ENCODE assay signal across 13 cellular contexts in genomic region chr2:137659616-137660015, GRCh38.
DNase-seq lines count a peak whose midpoint lies in the region; ATAC-seq, FAIRE-seq and TF ChIP-seq lines count a peak whose summit lies in the region.
"Had no signal": no experiment of that assay in that cellular context is flagged by ENCODE, and none has a peak within 500 bp of the region (broad histone marks: within the 10 kb centered on the region; RNA-seq: fewer than 3 reads in every experiment).

No MANE protein-coding gene starts in this region.

- in situ Hi-C loops in HepG2 (cut with HindIII; ENCODE audit: extremely low pct_ligation_motif_present, low pct_unique_long_range_greater_than_20kb) = no loop called here

- CTCF ChIA-PET in HepG2 (lab: Yijun Ruan, JAX; ENCODE audit: low intra/inter-chr PET ratio, low total read pairs) = no interaction called here

- BruUV-seq in HepG2 (replicated peaks; lab: Mats Ljungman, UMichigan) = no TSS peak

- H3K4me2 ChIP-seq in HepG2 (ENCODE audit: low read depth, low read length) = no peak overlapping the region
- H3K4me2 ChIP-seq: smooth muscle cell had no signal

- TF ChIP-seq POLR2A in HepG2 (IDR thresholded peaks at IDR 0.05; ENCODE audit: insufficient read depth in 1 of 2, low read depth in 2 of 2, low read length in 2 of 2) = no peak
- no peak for TF ChIP-seq POLR2A in right lobe of liver (IDR thresholded peaks at IDR 0.05)
- TF ChIP-seq POLR2A in esophagus muscularis mucosa (IDR thresholded peaks at IDR 0.05; ENCODE audit: low read depth) = no peak

- DNase-seq in HepG2 (ENCODE audit: low spot score) (peak; percentile 12), right lobe of liver (no peak), NCI-H510A treated with DMSO at 0.1 percent for 48 hours (lab: John Stamatoyannopoulos, UW) (peak; percentile 82), esophagus muscularis mucosa (ENCODE audit: extremely low spot score) (no peak), urothelium cell line (ENCODE audit: low spot score) (peak; percentile 25), NCI-H1105 (lab: John Stamatoyannopoulos, UW) (no peak), left lobe of liver (ENCODE audit: low spot score) (no peak), C1 segment of cervical spinal cord (lab: John Stamatoyannopoulos, UW) (no peak)
- DNase-seq: activated T-cell treated with anti-CD3 and anti-CD28 coated beads, Interleukin-2, amount 50 U/mL, for 4 hours; BE2C; left cardiac atrium; stimulated activated naive CD8-positive, alpha-beta T cell treated with anti-CD3 and anti-CD28 coated beads, Interleukin-15, amount 100 ng/mL, for 72 hours had no signal

- H2AFZ ChIP-seq in HepG2 (ENCODE audit: low read length) = no peak overlapping the region

- no peak overlapping the region for H3K9ac ChIP-seq in HepG2 (ENCODE audit: insufficient read depth, low read depth, low read length)

- FAIRE-seq in HepG2 (lab: Jason Lieb, UNC) (no peak), urothelium cell line (lab: Jason Lieb, UNC) (no peak)

- intact Hi-C loops in HepG2 (cut with micrococcal nuclease; ENCODE audit: unreplicated experiment) (loop anchor here (1.0 to 2.0 kb wide), 2 partner anchors 192 to 727 kb away; no protein-coding TSS in a partner anchor), right lobe of liver (cut with DNase I) (no loop called here), esophagus muscularis mucosa (cut with DNase I) (no loop called here)

- H3K79me2 ChIP-seq in HepG2 (ENCODE audit: insufficient read depth, low read length) = no peaks in the 10 kb centered on the region

- peak; percentile 56 for ATAC-seq in HepG2
- no peak for ATAC-seq in right lobe of liver
- no peak for ATAC-seq in left lobe of liver
- ATAC-seq: activated T-cell treated with anti-CD3 and anti-CD28 coated beads, Interleukin-2, amount 50 U/mL, for 4 hours; left cardiac atrium; stimulated activated naive CD8-positive, alpha-beta T cell treated with anti-CD3 and anti-CD28 coated beads, Interleukin-15, amount 100 ng/mL, for 72 hours had no signal

- H3K4me1 ChIP-seq in HepG2 (ENCODE audit: insufficient read depth, low read length) (no peaks in the 10 kb centered on the region), right lobe of liver (no peaks in the 10 kb centered on the region), esophagus muscularis mucosa (peaks cover 0 to 8% (median 6%) of the 10 kb centered on the region in 4 donors)
- H3K4me1 ChIP-seq: BE2C had no signal

- TF ChIP-seq CTCF in HepG2 (CRISPR knock-in tag; IDR thresholded peaks at IDR 0.05) (peak; percentile 44), right lobe of liver (IDR thresholded peaks at IDR 0.05) (no peak), esophagus muscularis mucosa (IDR thresholded peaks at IDR 0.05) (peak; percentile 20 to 45 (median 24))

- H3K36me3 ChIP-seq in HepG2 (replicated peaks in 1 of 2; ENCODE audit: control insufficient read depth in 1 of 2, insufficient read depth in 2 of 2, low read length in 2 of 2) (no peaks in the 10 kb centered on the region), right lobe of liver (no peaks in the 10 kb centered on the region), esophagus muscularis mucosa (no peaks in the 10 kb centered on the region)
- H3K36me3 ChIP-seq: BE2C had no signal

- H3K27ac ChIP-seq in HepG2 (ENCODE audit: extremely low read length, insufficient read depth, low read length) = no peak overlapping the region
- no peak overlapping the region for H3K27ac ChIP-seq in right lobe of liver
- no peak overlapping the region for H3K27ac ChIP-seq in esophagus muscularis mucosa (replicated peaks in 1 of 4)

- H3K27me3 ChIP-seq in HepG2 (ENCODE audit: control insufficient read depth in 1 of 2, insufficient read depth in 2 of 2, low read length in 2 of 2) (no peaks in the 10 kb centered on the region), right lobe of liver (no peaks in the 10 kb centered on the region), esophagus muscularis mucosa (no peaks in the 10 kb centered on the region)
- H3K27me3 ChIP-seq: BE2C had no signal

- no peaks in the 10 kb centered on the region for H3K9me3 ChIP-seq in HepG2 (ENCODE audit: low read length)
- no peaks in the 10 kb centered on the region for H3K9me3 ChIP-seq in right lobe of liver
- H3K9me3 ChIP-seq in esophagus muscularis mucosa = no peaks in the 10 kb centered on the region
- H3K9me3 ChIP-seq: BE2C had no signal

- H3K4me3 ChIP-seq in HepG2 (replicated peaks in 1 of 3; ENCODE audit: insufficient read depth in 1 of 3, low read depth in 2 of 3, low read length in 3 of 3) (no peak overlapping the region), right lobe of liver (no peak overlapping the region), esophagus muscularis mucosa (no peak overlapping the region)
- H3K4me3 ChIP-seq: smooth muscle cell had no signal

- no peak for TF ChIP-seq RAD21 in HepG2 (CRISPR knock-in tag; IDR thresholded peaks at IDR 0.05)

- H4K20me1 ChIP-seq in HepG2 (ENCODE audit: insufficient read depth, low read length) = no peaks in the 10 kb centered on the region

- no peak for TF ChIP-seq EP300 in HepG2 (IDR thresholded peaks at IDR 0.05; ENCODE audit: low read depth in 2 of 2, low read length in 2 of 2)
- TF ChIP-seq EP300 in HepG2 (CRISPR knock-in tag; IDR thresholded peaks at IDR 0.05; ENCODE audit: borderline replicate concordance) = no peak
- TF ChIP-seq EP300 in esophagus muscularis mucosa (IDR thresholded peaks at IDR 0.05) = no peak

- 9% methylated on average over 5 of the region's 5 CpGs for WGBS in HepG2 (ENCODE audit: low lambda C conversion rate)
- WGBS in right lobe of liver (ENCODE audit: insufficient coverage, low coverage, low lambda C conversion rate, missing lambda C conversion rate) = 43% methylated on average over 5 of the region's 5 CpGs
- WGBS in esophagus muscularis mucosa = 55% methylated on average over 5 of the region's 5 CpGs

- POLR2A ChIA-PET in HepG2 (lab: Yijun Ruan, JAX) = no interaction called here

TF ChIP-seq in HepG2, 621 proteins besides CTCF, POLR2A, EP300 and RAD21:
- TF ChIP-seq STAG1 (CRISPR knock-in tag; IDR thresholded peaks at IDR 0.05) (peak; percentile 65), SPEN (CRISPR knock-in tag; IDR thresholded peaks at IDR 0.05; ENCODE audit: low read depth) (no peak), MXI1 (IDR thresholded peaks at IDR 0.05; ENCODE audit: borderline replicate concordance, low read depth, low read length) (no peak), MIXL1 (CRISPR knock-in tag; IDR thresholded peaks at IDR 0.05) (no peak), MIER3 (CRISPR knock-in tag; IDR thresholded peaks at IDR 0.05; ENCODE audit: borderline replicate concordance) (no peak), KDM5B (CRISPR knock-in tag; IDR thresholded peaks at IDR 0.05; ENCODE audit: borderline replicate concordance) (no peak), KDM3A (CRISPR knock-in tag; IDR thresholded peaks at IDR 0.05; ENCODE audit: low read depth) (no peak)

Comparison
In these comparisons a context has a peak if more than half of its experiments do, and no peak if none do; other contexts are left out.
1. DNase-seq: peak in HepG2 (single experiment), NCI-H510A treated with DMSO at 0.1 percent for 48 hours (single experiment) and urothelium cell line (single experiment); none in right lobe of liver (0 of 3), esophagus muscularis mucosa (single experiment), NCI-H1105 (single experiment), left lobe of liver (single experiment) and C1 segment of cervical spinal cord (0 of 14).
2. CTCF ChIP-seq: peak in HepG2 (single experiment) and esophagus muscularis mucosa (3 of 3); none in right lobe of liver (0 of 4).